Comparison of ENCODE assay signal across 13 cellular contexts in genomic region chr2:177251165-177251542, GRCh38. TPM values are rescaled to one million over a fixed set of nuclear protein-coding genes. Genes with fewer than 3 reads are reported as not detected.
A peak's percentile ranks its signal among the peaks of the same experiment; 100 is the strongest.
DNase-seq lines count a peak whose midpoint lies in the region; ATAC-seq and TF ChIP-seq lines count a peak whose summit lies in the region.
"Had no signal": no experiment of that assay in that cellular context is flagged by ENCODE, and none has a peak within 500 bp of the region (broad histone marks: within the 10 kb centered on the region; RNA-seq: fewer than 3 reads in every experiment).

No MANE protein-coding gene starts in this region.

- no peak overlapping the region for H3K4me3 ChIP-seq in CD4-positive, alpha-beta memory T cell (ENCODE audit: low read length in 2 of 2)
- H3K4me3 ChIP-seq in SJSA1 (no peak overlapping the region), esophagus muscularis mucosa (no peak overlapping the region), psoas muscle (peak overlapping the region; percentile 47)

- peak overlapping the region; percentile 86 to 98 (median 93) for H3K27ac Mint-ChIP-seq in CD4-positive, alpha-beta memory T cell

- H3K27me3 ChIP-seq in CD4-positive, alpha-beta memory T cell (ENCODE audit: insufficient read depth, low read length), result no peaks in the 10 kb centered on the region
- no peaks in the 10 kb centered on the region for H3K27me3 ChIP-seq in SJSA1 (replicated peaks)
- no peaks in the 10 kb centered on the region for H3K27me3 ChIP-seq in esophagus muscularis mucosa
- H3K27me3 ChIP-seq in psoas muscle (ENCODE audit: insufficient read depth in 3 of 3, low read length in 2 of 3), result no peaks in the 10 kb centered on the region

- DNase-seq in CD4-positive, alpha-beta memory T cell, result no peak
- DNase-seq in SJSA1 (ENCODE audit: low read depth in 1 of 2, low spot score in 2 of 2), result no peak
- DNase-seq in esophagus muscularis mucosa (ENCODE audit: extremely low spot score), result no peak
- DNase-seq in psoas muscle, result no peak
- DNase-seq in anterior cingulate cortex (lab: John Stamatoyannopoulos, UW), result no peak
- DNase-seq in omental fat pad (ENCODE audit: low spot score), result no peak
- no peak for DNase-seq in NCI-H1436 treated with DMSO at 0.1 percent for 48 hours (lab: John Stamatoyannopoulos, UW)
- DNase-seq in NCI-H345 (lab: John Stamatoyannopoulos, UW), result no peak
- DNase-seq: DMS79; NCI-H2107; SHP77 treated with DMSO at 0.1 percent for 48 hours; stimulated activated CD4-positive, alpha-beta T cell treated with anti-CD3 and anti-CD28 coated beads, Interleukin-12 subunit alpha, Interleukin-12 subunit beta, amount 100 ng/mL, for 4 hours; substantia nigra had no signal

- peak overlapping the region in 6 of 8 donors; percentile 29 to 78 (median 54) for H3K4me3 Mint-ChIP-seq in CD4-positive, alpha-beta memory T cell

- 96% methylated on average over 3 of the region's 3 CpGs for WGBS in esophagus muscularis mucosa
- WGBS in psoas muscle, 3 donors, result 63 to 72% (median 71%) methylated on average over 3 of the region's 3 CpGs

- intact Hi-C loops in CD4-positive, alpha-beta memory T cell (cut with micrococcal nuclease), result no loop called here
- intact Hi-C loops in esophagus muscularis mucosa (cut with DNase I), result no loop called here
- intact Hi-C loops in psoas muscle (cut with DNase I), result no loop called here

- peaks cover 85% of the 10 kb centered on the region for H3K4me1 ChIP-seq in CD4-positive, alpha-beta memory T cell (ENCODE audit: insufficient read depth, low read length)
- H3K4me1 ChIP-seq in SJSA1 (replicated peaks) (peaks cover 94% of the 10 kb centered on the region), esophagus muscularis mucosa (peaks cover 96 to 100% (median 98%) of the 10 kb centered on the region in 4 donors), psoas muscle (peaks cover 97% of the 10 kb centered on the region)

- no peaks in the 10 kb centered on the region for H3K27me3 Mint-ChIP-seq in CD4-positive, alpha-beta memory T cell

- CTCF ChIA-PET in CD4-positive, alpha-beta memory T cell (lab: Charles Lee; ENCODE audit: partially characterized antibody), result interaction anchor here (0.8 kb wide), 1 partner anchor 75 kb away, joined by 3 read pairs; no protein-coding TSS in a partner anchor

- peaks cover 68 to 93% (median 77%) of the 10 kb centered on the region in 4 donors for H3K4me1 Mint-ChIP-seq in CD4-positive, alpha-beta memory T cell

- peak in 3 of 4 donors; percentile 2 to 25 (median 11) for ATAC-seq in psoas muscle
- ATAC-seq in omental fat pad (ENCODE audit: low FRiP score), result no peak

- H3K9me3 Mint-ChIP-seq in CD4-positive, alpha-beta memory T cell, result no peaks in the 10 kb centered on the region

- H3K9me3 ChIP-seq in CD4-positive, alpha-beta memory T cell (ENCODE audit: control insufficient read depth in 1 of 2, low read length in 2 of 2), result no peaks in the 10 kb centered on the region
- no peaks in the 10 kb centered on the region for H3K9me3 ChIP-seq in SJSA1 (replicated peaks)
- no peaks in the 10 kb centered on the region for H3K9me3 ChIP-seq in esophagus muscularis mucosa
- H3K9me3 ChIP-seq in psoas muscle, result no peaks in the 10 kb centered on the region

- H3K36me3 ChIP-seq in CD4-positive, alpha-beta memory T cell (ENCODE audit: insufficient read depth, low read length), result no peaks in the 10 kb centered on the region
- H3K36me3 ChIP-seq in SJSA1, result peaks cover 62% of the 10 kb centered on the region
- H3K36me3 ChIP-seq in esophagus muscularis mucosa, result no peaks in the 10 kb centered on the region
- peaks cover 0 to 6% of the 10 kb centered on the region in 2 donors for H3K36me3 ChIP-seq in psoas muscle (ENCODE audit: insufficient read depth in 1 of 2, low read depth in 1 of 2)

- TF ChIP-seq EP300 in esophagus muscularis mucosa (IDR thresholded peaks at IDR 0.05), result no peak

- POLR2A ChIA-PET in CD4-positive, alpha-beta memory T cell (lab: Charles Lee; ENCODE audit: partially characterized antibody), result interaction anchor here (0.9 to 2.0 kb wide), 3 partner anchors 9 to 13 kb away, joined by 4 to 12 read pairs (median 7); partner anchors contain the start of gene NFE2L2

- TF ChIP-seq POLR2A in esophagus muscularis mucosa (IDR thresholded peaks at IDR 0.05; ENCODE audit: low read depth), result no peak

- TF ChIP-seq CTCF in esophagus muscularis mucosa (IDR thresholded peaks at IDR 0.05) (no peak), psoas muscle (IDR thresholded peaks at IDR 0.05) (no peak), omental fat pad (IDR thresholded peaks at IDR 0.05) (no peak)

- peaks cover 12 to 50% of the 10 kb centered on the region in 2 donors for H3K36me3 Mint-ChIP-seq in CD4-positive, alpha-beta memory T cell

- peak overlapping the region; percentile 7 for H3K27ac ChIP-seq in CD4-positive, alpha-beta memory T cell (ENCODE audit: low read depth, low read length)
- H3K27ac ChIP-seq in SJSA1 (peak overlapping the region; percentile 87), esophagus muscularis mucosa (replicated peaks in 1 of 4) (peak overlapping the region; percentile 62 to 74 (median 63)), psoas muscle (peak overlapping the region; percentile 87)

RNA-seq across cellular contexts. Expression of gene NFE2L2, which starts 13.4 kb away (rescaled TPM):
- 10 to 100 TPM; 86.9 TPM for total RNA-seq in CD4-positive, alpha-beta memory T cell
- polyA plus RNA-seq in CD4-positive, alpha-beta memory T cell, result 10 to 100 TPM; 39.6 to 63.6 TPM
- total RNA-seq in SJSA1 (2014; rRNA removed; shearing (Covaris generic)), result 65.8 and 119 TPM in 2 replicates
- total RNA-seq in esophagus muscularis mucosa (100 to 1,000 TPM in 1 of 4 donors, 10 to 100 TPM in 3; 62.0 to 115 (median 72.3) TPM), psoas muscle (100 to 1,000 TPM in 1 of 4 donors, 10 to 100 TPM in 3; 42.4 to 127 (median 66.0) TPM), omental fat pad (100 to 1,000 TPM in 2 of 4 donors, 10 to 100 TPM in 2; 88.5 to 140 (median 106) TPM)
- 10 to 100 TPM; 44.4 to 56.6 (median 51.5) TPM for polyA plus RNA-seq in psoas muscle

RNA-seq across cellular contexts. Expression of gene HNRNPA3, which starts 38.6 kb away (rescaled TPM):
- 100 to 1,000 TPM; 172 to 175 TPM for total RNA-seq in CD4-positive, alpha-beta memory T cell
- polyA plus RNA-seq in CD4-positive, alpha-beta memory T cell, result 10 to 100 TPM; 41.1 to 64.5 TPM
- total RNA-seq in SJSA1 (2014; rRNA removed; shearing (Covaris generic)), result 48.1 and 73.1 TPM in 2 replicates
- total RNA-seq in esophagus muscularis mucosa, result 10 to 100 TPM; 59.2 to 72.3 (median 64.3) TPM
- 100 to 1,000 TPM in 1 of 4 donors, 10 to 100 TPM in 3; 72.8 to 125 (median 91.0) TPM for total RNA-seq in psoas muscle
- polyA plus RNA-seq in psoas muscle, result 100 to 1,000 TPM in 1 of 3 donors, 10 to 100 TPM in 2; 66.0 to 227 (median 81.8) TPM
- 10 to 100 TPM; 53.1 to 92.4 (median 67.0) TPM for total RNA-seq in omental fat pad

Comparison
In these comparisons a context has a peak if more than half of its experiments do, and no peak if none do; other contexts are left out.
1. H3K27ac ChIP-seq: peak in every context shown above with its lines; median percentile 87 in SJSA1; 87 in psoas muscle; 63 in esophagus muscularis mucosa; 7 in CD4-positive, alpha-beta memory T cell.